In the genomic region with DNA sequence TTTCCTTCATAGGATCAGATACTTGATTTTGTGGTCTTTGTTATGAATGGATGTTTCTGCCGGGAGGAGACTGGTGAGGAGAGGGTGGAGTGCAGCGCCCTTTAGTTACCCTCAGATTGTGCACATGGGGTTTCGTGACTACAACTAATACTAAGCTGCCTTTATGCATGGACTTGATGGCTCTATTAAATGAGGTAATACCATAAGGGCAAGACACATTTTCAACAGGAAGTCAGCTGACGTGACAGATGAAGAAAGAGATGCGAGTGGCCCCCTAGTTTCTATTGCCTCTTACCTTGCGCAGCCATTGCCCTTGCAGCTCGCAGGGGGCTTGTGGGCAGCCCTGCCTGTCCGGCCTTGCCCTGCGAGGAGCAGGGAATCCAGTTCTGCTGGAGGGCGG, we compare ENCODE assay signal across 23 cellular contexts.
"Had no signal": no experiment of that assay in that cellular context is flagged by ENCODE, and none has a peak within 500 bp of the region (broad histone marks: within the 10 kb centered on the region; RNA-seq: fewer than 3 reads in every experiment).

No MANE protein-coding gene starts in this region.

- H3K36me3 ChIP-seq: cardiac muscle cell had no signal

- DNase-seq: activated CD4-positive, alpha-beta memory T cell treated with anti-CD3 and anti-CD28 coated beads for 36 hours; activated CD4-positive, alpha-beta T cell treated with anti-CD3 and anti-CD28 coated beads, Interleukin-2, amount 10 ng/mL, durations not matched to agents 7 days and 5 days; activated CD4-positive, CD25-positive, alpha-beta regulatory T cell treated with anti-CD3 and anti-CD28 coated beads, Interleukin-2, amount 50 U/mL, for 72 hours; activated CD8-positive, alpha-beta memory T cell treated with anti-CD3 and anti-CD28 coated beads, Interleukin-2, amount 50 U/mL, for 4 hours; activated naive CD4-positive, alpha-beta T cell treated with anti-CD3 and anti-CD28 coated beads, Interleukin-2, amount 50 U/mL, for 16 hours; activated T-cell treated with anti-CD3 and anti-CD28 coated beads, Interleukin-2, amount 50 U/mL, for 72 hours; amygdala; KG1; NCI-H1105; NCI-H1436; NCI-H1694 treated with DMSO at 0.1 percent for 48 hours; NCI-H2029 treated with DMSO at 0.1 percent for 48 hours; NCI-H345; NCI-H510A; NCI-H526 treated with DMSO at 0.1 percent for 48 hours; NK-92 treated with Interleukin-12 subunit alpha and Interleukin-12 subunit beta, amount 100 ng/mL, for 24 hours; SIG-M5; T-helper 17 cell; T-helper 9 cell had no signal

- H3K4me3 ChIP-seq: cardiac muscle cell had no signal

- H3K27me3 ChIP-seq: cardiac muscle cell had no signal

- H3K27me3 Mint-ChIP-seq: activated CD4-positive, alpha-beta memory T cell treated with anti-CD3 and anti-CD28 coated beads for 36 hours; activated CD4-positive, alpha-beta T cell treated with anti-CD3 and anti-CD28 coated beads, Interleukin-2, amount 10 ng/mL, durations not matched to agents 7 days and 5 days; brain; T-helper 17 cell had no signal

- H3K9me3 Mint-ChIP-seq: activated CD4-positive, alpha-beta memory T cell treated with anti-CD3 and anti-CD28 coated beads for 36 hours; activated CD4-positive, alpha-beta T cell treated with anti-CD3 and anti-CD28 coated beads, Interleukin-2, amount 10 ng/mL, durations not matched to agents 7 days and 5 days; activated T-cell treated with anti-CD3 and anti-CD28 coated beads, Interleukin-2, amount 50 U/mL, for 72 hours; activated T-helper 2 cell treated with anti-CD3 and anti-CD28 coated beads, Interferon-gamma antibody, Interleukin-2, Interleukin-4, amounts not matched to agents 10 μg/mL and 5 μg/mL and 100 μg/mL, durations not matched to agents 14 hours and 24 hours and 36 hours; brain; WTC11 had no signal

- H3K4me3 Mint-ChIP-seq: activated CD4-positive, alpha-beta memory T cell treated with anti-CD3 and anti-CD28 coated beads for 36 hours; activated CD4-positive, alpha-beta T cell treated with anti-CD3 and anti-CD28 coated beads, Interleukin-2, amount 10 ng/mL, durations not matched to agents 7 days and 5 days; activated T-cell treated with anti-CD3 and anti-CD28 coated beads, Interleukin-2, amount 50 U/mL, for 72 hours; brain; T-helper 17 cell; WTC11 had no signal

- H3K4me1 Mint-ChIP-seq: brain had no signal

- H3K36me3 Mint-ChIP-seq: activated CD4-positive, alpha-beta memory T cell treated with anti-CD3 and anti-CD28 coated beads for 36 hours; brain; WTC11 had no signal

- H3K27ac Mint-ChIP-seq: activated CD4-positive, alpha-beta memory T cell treated with anti-CD3 and anti-CD28 coated beads for 36 hours; activated CD4-positive, alpha-beta T cell treated with anti-CD3 and anti-CD28 coated beads, Interleukin-2, amount 10 ng/mL, durations not matched to agents 7 days and 5 days; activated T-cell treated with anti-CD3 and anti-CD28 coated beads, Interleukin-2, amount 50 U/mL, for 72 hours; activated T-helper 2 cell treated with anti-CD3 and anti-CD28 coated beads, Interferon-gamma antibody, Interleukin-2, Interleukin-4, amounts not matched to agents 10 μg/mL and 5 μg/mL and 100 μg/mL, durations not matched to agents 14 hours and 24 hours and 36 hours; brain; T-helper 17 cell; WTC11 had no signal

- H3K27ac ChIP-seq: cardiac muscle cell had no signal

- ATAC-seq: activated T-cell treated with anti-CD3 and anti-CD28 coated beads, Interleukin-2, amount 50 U/mL, for 72 hours; T-helper 17 cell had no signal
